ENCODE assay signal across 14 cellular contexts in genomic region chr6:5540375-5540774, GRCh38.
"Had no signal": no experiment of that assay in that cellular context is flagged by ENCODE, and none has a peak within 500 bp of the region (broad histone marks: within the 10 kb centered on the region; RNA-seq: fewer than 3 reads in every experiment).

No MANE protein-coding gene starts in this region.

- H3K27me3 Mint-ChIP-seq: T-cell had no signal

- H3K27me3 ChIP-seq: esophagus muscularis mucosa, hepatocyte, neural progenitor cell, pancreas, tibial nerve, vagina had no signal

- H3K27ac Mint-ChIP-seq: neural progenitor cell, T-cell had no signal

- H3K9me3 Mint-ChIP-seq: T-cell had no signal

- H3K4me3 ChIP-seq: esophagus muscularis mucosa, hepatocyte, neural progenitor cell, pancreas, skin epidermis, tibial nerve, vagina had no signal

- ATAC-seq: pancreas, T-cell had no signal

- H3K4me1 ChIP-seq: neural progenitor cell, pancreas, vagina had no signal

- H3K4me1 Mint-ChIP-seq: neural progenitor cell had no signal

- H3K27ac ChIP-seq: esophagus muscularis mucosa, hepatocyte, neural progenitor cell, pancreas, tibial nerve, vagina, WERI-Rb-1 had no signal

- H3K4me3 Mint-ChIP-seq: neural progenitor cell, T-cell had no signal

- H3K9me3 ChIP-seq: esophagus muscularis mucosa, pancreas, tibial nerve, vagina had no signal

- DNase-seq: activated CD4-positive, alpha-beta T cell treated with anti-CD3 and anti-CD28 coated beads for 4 hours; activated T-cell treated with anti-CD3 and anti-CD28 coated beads for 4 hours; kidney glomerular epithelial cell; midbrain; pancreas; stimulated activated CD4-positive, alpha-beta T cell treated with anti-CD3 and anti-CD28 coated beads, Interleukin-4, amount 100 ng/mL, for 4 hours; T-cell; WERI-Rb-1 had no signal

- H3K36me3 ChIP-seq: neural progenitor cell, pancreas, vagina, WERI-Rb-1 had no signal
